ENCODE assay signal across 35 cellular contexts in the genomic region with DNA sequence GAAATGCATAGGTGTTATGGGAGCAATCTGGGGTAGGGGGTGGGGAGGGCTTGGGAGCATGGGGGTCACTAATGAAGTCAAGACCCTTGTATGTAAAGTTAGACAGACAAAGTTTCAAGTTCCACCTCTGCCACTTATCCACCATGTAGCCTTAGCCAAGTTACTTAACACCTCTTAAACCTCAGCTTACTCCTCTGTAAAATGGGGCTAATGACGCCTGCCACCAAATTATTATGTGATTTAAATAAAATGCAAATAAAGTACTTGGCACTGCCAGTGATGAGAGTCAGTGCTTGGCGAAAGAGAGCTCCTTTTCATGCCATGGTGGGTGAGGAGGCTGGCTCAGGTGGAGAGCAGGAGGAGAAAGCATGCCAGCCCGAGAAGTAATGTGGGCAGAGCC. TPM values are rescaled to one million over a fixed set of nuclear protein-coding genes. Genes with fewer than 3 reads are reported as not detected.
DNase-seq lines count a peak whose midpoint lies in the region; ATAC-seq, FAIRE-seq and TF ChIP-seq lines count a peak whose summit lies in the region.
"Had no signal": no experiment of that assay in that cellular context is flagged by ENCODE, and none has a peak within 500 bp of the region (broad histone marks: within the 10 kb centered on the region; RNA-seq: fewer than 3 reads in every experiment).

No MANE protein-coding gene starts in this region.

- H3K23ac ChIP-seq in neuronal stem cell (ENCODE audit: low read depth, low read length, poor library complexity), result no peak overlapping the region

- peak overlapping the region; percentile 74 for H4K8ac ChIP-seq in neuronal stem cell (ENCODE audit: low read depth, low read length)

- peaks cover 5 to 42% of the 10 kb centered on the region in 2 experiments; a peak in 4 of 5 replicates for H3K27me3 ChIP-seq in HepG2 (ENCODE audit: control insufficient read depth in 1 of 2, insufficient read depth in 2 of 2, low read length in 2 of 2)
- no peaks in the 10 kb centered on the region for H3K27me3 ChIP-seq in right lobe of liver
- H3K27me3 ChIP-seq in K562 (ENCODE audit: control insufficient read depth in 2 of 2, insufficient read depth in 2 of 2, low read length in 2 of 2), result peaks cover 8 to 10% of the 10 kb centered on the region in 2 experiments; a peak in 4 of 5 replicates
- peaks cover 0 to 65% (median 9%) of the 10 kb centered on the region in 3 experiments for H3K27me3 ChIP-seq in neuronal stem cell (ENCODE audit: control insufficient read depth in 3 of 3, insufficient read depth in 3 of 3, low read depth in 1 of 3, low read length in 3 of 3)
- no peaks in the 10 kb centered on the region for H3K27me3 ChIP-seq in upper lobe of right lung
- H3K27me3 ChIP-seq: BE2C, BLaER1 had no signal

- FAIRE-seq in HepG2 (lab: Jason Lieb, UNC) (no peak), K562 (lab: Jason Lieb, UNC) (no peak)
- FAIRE-seq: A204.1, A549, D721Med had no signal

- no peaks in the 10 kb centered on the region for H3K79me1 ChIP-seq in neuronal stem cell (ENCODE audit: low read depth, low read length)

- H3K4me2 ChIP-seq in HepG2 (ENCODE audit: low read depth, low read length) (no peak overlapping the region), K562 (ENCODE audit: insufficient read depth, low read length) (no peak overlapping the region), neuronal stem cell (ENCODE audit: insufficient read depth, low read length, poor library complexity, severe bottlenecking) (no peak overlapping the region)
- H3K4me2 ChIP-seq: A549; BLaER1; BLaER1 treated with 17β-estradiol and CSF1 and Interleukin-3, amounts not matched to agents 10 nM and 100 nM had no signal

- H2BK15ac ChIP-seq in neuronal stem cell (ENCODE audit: low read length), result no peak overlapping the region

- H3K9ac ChIP-seq in HepG2 (ENCODE audit: insufficient read depth, low read depth, low read length), result no peak overlapping the region
- no peak overlapping the region for H3K9ac ChIP-seq in K562 (ENCODE audit: insufficient read depth in 1 of 2, low read depth in 2 of 2, low read length in 2 of 2)
- H3K9ac ChIP-seq in neuronal stem cell (ENCODE audit: low read depth, low read length, poor library complexity), result no peak overlapping the region
- H3K9ac ChIP-seq: BLaER1; BLaER1 treated with 17β-estradiol and CSF1 and Interleukin-3, amounts not matched to agents 10 nM and 100 nM had no signal

- H2BK5ac ChIP-seq in neuronal stem cell (ENCODE audit: low read length), result no peak overlapping the region

- H4K20me1 ChIP-seq in HepG2 (ENCODE audit: insufficient read depth, low read length), result peaks cover 3% of the 10 kb centered on the region; the same call in 1 of the 2 replicates
- H4K20me1 ChIP-seq in K562 (replicated peaks; ENCODE audit: control insufficient read depth, insufficient read depth, low read length), result no peaks in the 10 kb centered on the region
- H4K20me1 ChIP-seq: BLaER1 had no signal

- H2AK5ac ChIP-seq in neuronal stem cell (ENCODE audit: low read depth, low read length), result no peak overlapping the region

- intact Hi-C loops in HepG2 (cut with micrococcal nuclease; ENCODE audit: unreplicated experiment) (no loop called here), right lobe of liver (cut with DNase I) (no loop called here), K562 (cut with micrococcal nuclease) (no loop called here), upper lobe of right lung (cut with DNase I) (no loop called here)

- H3K4me1 ChIP-seq in HepG2 (ENCODE audit: insufficient read depth, low read length) (peaks cover 9% of the 10 kb centered on the region), right lobe of liver (peaks cover 0 to 27% (median 9%) of the 10 kb centered on the region in 4 donors), K562 (replicated peaks in 1 of 2; ENCODE audit: control insufficient read depth in 2 of 2, insufficient read depth in 2 of 2, low read length in 2 of 2) (peaks cover 9% of the 10 kb centered on the region in 2 experiments), neuronal stem cell (ENCODE audit: control insufficient read depth in 2 of 2, insufficient read depth in 1 of 2, low read depth in 1 of 2, low read length in 2 of 2) (peaks cover 6 to 7% of the 10 kb centered on the region in 2 donors), upper lobe of right lung (peaks cover 10% of the 10 kb centered on the region)
- H3K4me1 ChIP-seq: BLaER1 had no signal

- no peak overlapping the region for H2BK120ac ChIP-seq in neuronal stem cell (ENCODE audit: low read depth, low read length)

- H3K36me3 ChIP-seq in HepG2 (replicated peaks in 1 of 2; ENCODE audit: control insufficient read depth in 1 of 2, insufficient read depth in 2 of 2, low read length in 2 of 2) (no peaks in the 10 kb centered on the region), right lobe of liver (no peaks in the 10 kb centered on the region), K562 (ENCODE audit: control insufficient read depth, insufficient read depth, low read length) (no peaks in the 10 kb centered on the region), neuronal stem cell (replicated peaks in 1 of 2; ENCODE audit: control insufficient read depth in 2 of 2, insufficient read depth in 2 of 2, low read length in 2 of 2) (no peaks in the 10 kb centered on the region), upper lobe of right lung (no peaks in the 10 kb centered on the region)
- H3K36me3 ChIP-seq: BE2C; BLaER1; BLaER1 treated with 17β-estradiol and CSF1 and Interleukin-3, amounts not matched to agents 10 nM and 100 nM had no signal

- POLR2A ChIA-PET in HepG2 (lab: Yijun Ruan, JAX) (no interaction called here), K562 (lab: Yijun Ruan, JAX) (interaction anchor here (1.1 kb wide), 1 partner anchor 15 kb away, joined by 3 read pairs; no protein-coding TSS in a partner anchor)

- no peaks in the 10 kb centered on the region for H3K79me2 ChIP-seq in HepG2 (ENCODE audit: insufficient read depth, low read length)
- H3K79me2 ChIP-seq in K562 (ENCODE audit: control insufficient read depth, insufficient read depth, low read length), result no peaks in the 10 kb centered on the region

- DNase-seq in HepG2 (ENCODE audit: low spot score) (no peak), right lobe of liver (no peak), K562 (ENCODE audit: extremely low read depth in 1 of 4, low spot score in 3 of 4) (no peak), neuronal stem cell (ENCODE audit: low spot score) (no peak), upper lobe of right lung (peak; percentile 1), cerebellar nuclear complex (lab: John Stamatoyannopoulos, UW) (no peak), kidney tubule cell (ENCODE audit: low spot score) (no peak), NCI-H446 treated with DMSO at 0.1 percent for 48 hours (lab: John Stamatoyannopoulos, UW) (no peak)
- DNase-seq: 8988T; ACHN; AML-193; BE2C; C1 segment of cervical spinal cord; Caco-2; Calu3; CD4-positive, alpha-beta memory T cell; CD4-positive, alpha-beta T cell; CD4-positive, CD25-positive, alpha-beta regulatory T cell; CD8-positive, alpha-beta memory T cell; CD8-positive, alpha-beta T cell; COR-L47; DMS 273 treated with DMSO at 0.1 percent for 48 hours; DMS153; DMS53; DMS79; DMS79 treated with DMSO at 0.1 percent for 48 hours; DND-41; EL had no signal

- no peak overlapping the region for H3K14ac ChIP-seq in neuronal stem cell (ENCODE audit: low read length)

- H2BK12ac ChIP-seq in neuronal stem cell (ENCODE audit: low read length), result no peak overlapping the region

- CTCF ChIA-PET in HepG2 (lab: Yijun Ruan, JAX; ENCODE audit: low intra/inter-chr PET ratio, low total read pairs), result no interaction called here
- CTCF ChIA-PET in K562 (lab: Yijun Ruan, JAX; ENCODE audit: low intra/inter-chr PET ratio), result no interaction called here

- ATAC-seq in HepG2, result no peak
- ATAC-seq in right lobe of liver, result no peak
- no peak for ATAC-seq in K562
- no peak for ATAC-seq in upper lobe of right lung
- ATAC-seq: A549; CD8-positive, alpha-beta T cell had no signal

- no peaks in the 10 kb centered on the region for H3K9me1 ChIP-seq in K562 (ENCODE audit: control insufficient read depth, insufficient read depth, low read length)

- H3K4ac ChIP-seq in neuronal stem cell (ENCODE audit: low read length), result no peak overlapping the region

- H4K91ac ChIP-seq in neuronal stem cell (ENCODE audit: low read depth, low read length, poor library complexity), result no peak overlapping the region

- H3K9me3 ChIP-seq in HepG2 (ENCODE audit: low read length) (no peaks in the 10 kb centered on the region), right lobe of liver (no peaks in the 10 kb centered on the region), K562 (replicated peaks; ENCODE audit: control insufficient read depth, insufficient read depth, low read depth, low read length) (no peaks in the 10 kb centered on the region), neuronal stem cell (replicated peaks in 1 of 2; ENCODE audit: control insufficient read depth in 2 of 2, insufficient read depth in 1 of 2, low read depth in 1 of 2, low read length in 2 of 2) (no peaks in the 10 kb centered on the region), upper lobe of right lung (no peaks in the 10 kb centered on the region)
- H3K9me3 ChIP-seq: A549, BE2C, BLaER1, Caco-2 had no signal

- BruUV-seq in HepG2 (replicated peaks; lab: Mats Ljungman, UMichigan) (no TSS peak), K562 (replicated peaks; lab: Mats Ljungman, UMichigan) (no TSS peak)

- TF ChIP-seq EP300 in HepG2 (IDR thresholded peaks at IDR 0.05; ENCODE audit: low read depth in 2 of 2, low read length in 2 of 2) (no peak), HepG2 (CRISPR knock-in tag; IDR thresholded peaks at IDR 0.05; ENCODE audit: borderline replicate concordance) (no peak), K562 (IDR thresholded peaks at IDR 0.05; ENCODE audit: low read length) (no peak)

- TF ChIP-seq RAD21 in HepG2 (CRISPR knock-in tag; IDR thresholded peaks at IDR 0.05), result no peak
- TF ChIP-seq RAD21 in K562 (CRISPR knock-in tag; conservative IDR thresholded peaks at IDR 0.05 in 1 of 2, IDR thresholded peaks at IDR 0.05 in 1 of 2), result no peak

- H3K27ac ChIP-seq in HepG2 (ENCODE audit: extremely low read length, insufficient read depth, low read length), result no peak overlapping the region
- H3K27ac ChIP-seq in right lobe of liver, result no peak overlapping the region
- no peak overlapping the region for H3K27ac ChIP-seq in K562 (ENCODE audit: extremely low read depth, low read depth, low read length)
- H3K27ac ChIP-seq in neuronal stem cell (replicated peaks; ENCODE audit: low read length), result no peak overlapping the region
- H3K27ac ChIP-seq in upper lobe of right lung, result no peak overlapping the region
- H3K27ac ChIP-seq: 22Rv1; A549; BLaER1; BLaER1 treated with 17β-estradiol and CSF1 and Interleukin-3, amounts not matched to agents 10 nM and 100 nM; C4-2B had no signal

- H3K4me3 ChIP-seq in HepG2 (replicated peaks in 1 of 3; ENCODE audit: insufficient read depth in 1 of 3, low read depth in 2 of 3, low read length in 3 of 3) (no peak overlapping the region), right lobe of liver (no peak overlapping the region), K562 (no peak overlapping the region), neuronal stem cell (ENCODE audit: low read length in 2 of 2) (no peak overlapping the region), upper lobe of right lung (no peak overlapping the region)
- H3K4me3 ChIP-seq: A549; BLaER1; BLaER1 treated with 17β-estradiol and CSF1 and Interleukin-3, amounts not matched to agents 10 nM and 100 nM had no signal

- in situ Hi-C loops in HepG2 (cut with HindIII; ENCODE audit: extremely low pct_ligation_motif_present, low pct_unique_long_range_greater_than_20kb), result no loop called here
- in situ Hi-C loops in K562 (cut with MboI), result no loop called here

- TF ChIP-seq CTCF in HepG2 (CRISPR knock-in tag; IDR thresholded peaks at IDR 0.05) (no peak), right lobe of liver (IDR thresholded peaks at IDR 0.05) (no peak), K562 (IDR thresholded peaks at IDR 0.05 in 2 of 3, conservative IDR thresholded peaks at IDR 0.05 in 1 of 3; ENCODE audit: insufficient read depth in 2 of 3, low read depth in 1 of 3, low read length in 3 of 3) (no peak), upper lobe of right lung (IDR thresholded peaks at IDR 0.05) (no peak)

- H2AFZ ChIP-seq in HepG2 (ENCODE audit: low read length) (no peak overlapping the region), K562 (ENCODE audit: low read depth, low read length) (no peak overlapping the region), neuronal stem cell (ENCODE audit: low read length) (no peak overlapping the region)

- H3K18ac ChIP-seq in neuronal stem cell (ENCODE audit: low read length), result no peak overlapping the region

- 39% methylated on average over 3 of the region's 3 CpGs for WGBS in HepG2 (ENCODE audit: low lambda C conversion rate)
- 67% methylated on average over 3 of the region's 3 CpGs for WGBS in right lobe of liver (ENCODE audit: insufficient coverage, low coverage, low lambda C conversion rate, missing lambda C conversion rate)
- 0% methylated on average over 3 of the region's 3 CpGs for WGBS in K562 (ENCODE audit: insufficient coverage, low coverage, missing lambda C conversion rate)
- WGBS in neuronal stem cell (ENCODE audit: extremely low coverage in 2 of 2, insufficient read length in 2 of 2, insufficient replicate concordance in 1 of 2), 2 donors, result no CpG with 5 or more reads among the region's 3 CpGs

- TF ChIP-seq POLR2A in HepG2 (IDR thresholded peaks at IDR 0.05; ENCODE audit: insufficient read depth in 1 of 2, low read depth in 2 of 2, low read length in 2 of 2) (no peak), right lobe of liver (IDR thresholded peaks at IDR 0.05) (no peak), K562 (conservative IDR thresholded peaks at IDR 0.05) (no peak)

RNA-seq across cellular contexts. Expression of a gene that starts 18.6 kb away (rescaled TPM):
- total RNA-seq in HepG2 (2016; rRNA removed; fragmentation: Illumina TruSeq; extraction: Trizol) (11.9 TPM in 2 replicates), right lobe of liver (10 to 100 TPM in 5 of 6 experiments, 1 to 10 TPM in 1; 8.9 to 38.2 (median 21.2) TPM), K562 (2014; rRNA removed) (26.9 and 31.6 TPM in 2 replicates), K562 (2014; rRNA removed; fragmentation: Illumina TruSeq; extraction: Trizol) (13.4 and 14.2 TPM in 2 replicates), K562 (2015; rRNA removed; fragmentation: Illumina TruSeq; extraction: Trizol) (14.1 and 14.3 TPM in 2 replicates), K562 (2021) (78.3 and 84.2 TPM in 2 replicates), upper lobe of right lung (58.8 TPM)
- 4.3 and 4.6 TPM in 2 replicates for total RNA-seq in HepG2 (2016; cell fraction: cytosol; rRNA removed; fragmentation: Illumina TruSeq; extraction: Trizol; ENCODE audit: low read depth)
- 11.3 and 13.4 TPM in 2 replicates for total RNA-seq in HepG2 (2016; cell fraction: insoluble cytoplasmic fraction; rRNA removed; fragmentation: Illumina TruSeq; extraction: Trizol)
- 6.8 and 8.2 TPM in 2 replicates for total RNA-seq in HepG2 (2016; cell fraction: membrane; rRNA removed; fragmentation: Illumina TruSeq; extraction: Trizol)
- 17.8 and 18.8 TPM in 2 replicates for total RNA-seq in HepG2 (2016; cell fraction: nucleus; rRNA removed; fragmentation: Illumina TruSeq; extraction: Trizol)
- polyA plus RNA-seq in HepG2 (2011; rRNA removed) (10.8 and 13.8 TPM in 2 replicates), K562 (2011; rRNA removed) (6.4 and 14.8 TPM in 2 replicates), K562 (2014; fragmentation: Illumina TruSeq; extraction: Trizol) (14.4 and 30.2 TPM in 2 replicates), K562 (2014; fragmentation: Nextera tagmentation; extraction: Ambion mirVana) (1 to 10 TPM; 1.5 to 2.3 TPM), K562 (2014; rRNA removed) (21.1 and 25.2 TPM in 2 replicates)
- 7.1 and 8.6 TPM in 2 replicates for polyA plus RNA-seq in HepG2 (2011; cell fraction: cytosol; rRNA removed)
- 48.8 and 69.4 TPM in 2 replicates for polyA plus RNA-seq in HepG2 (2011; cell fraction: nucleus; rRNA removed)
- 21.9 and 27.0 TPM in 2 replicates for polyA plus RNA-seq in HepG2 (2012)
- polyA plus RNA-seq in HepG2 (2016; cell fraction: cytosol; fragmentation: Illumina TruSeq; extraction: Trizol; ENCODE audit: low read depth), result 0.89 and 1.1 TPM in 2 replicates
- polyA plus RNA-seq in HepG2 (2016; cell fraction: insoluble cytoplasmic fraction; fragmentation: Illumina TruSeq; extraction: Trizol; ENCODE audit: low read depth), result 11.5 and 15.8 TPM in 2 replicates
- 2.4 and 4.2 TPM in 2 replicates for polyA plus RNA-seq in HepG2 (2016; cell fraction: membrane; fragmentation: Illumina TruSeq; extraction: Trizol; ENCODE audit: low read depth)
- 22.7 and 23.0 TPM in 2 replicates for polyA plus RNA-seq in HepG2 (2016; cell fraction: nucleus; fragmentation: Illumina TruSeq; extraction: Trizol; ENCODE audit: insufficient read depth, low read depth)
- polyA minus RNA-seq in HepG2 (2011; rRNA and poly(A)+ RNA removed; ENCODE audit: low replicate concordance), result 51.1 and 121 TPM in 2 replicates
- 16.1 and 16.6 TPM in 2 replicates for polyA minus RNA-seq in HepG2 (2011; cell fraction: cytosol; rRNA and poly(A)+ RNA removed)
- polyA minus RNA-seq in HepG2 (2011; cell fraction: nucleus; rRNA and poly(A)+ RNA removed), result 57.1 and 60.3 TPM in 2 replicates
- 47.5 and 98.2 TPM in 2 replicates for total RNA-seq in K562 (2011; cell fraction: chromatin; rRNA removed; ENCODE audit: low replicate concordance)
- 56.7 and 69.2 TPM in 2 replicates for total RNA-seq in K562 (2011; cell fraction: nucleolus; rRNA removed)
- 49.1 and 56.6 TPM in 2 replicates for total RNA-seq in K562 (2011; cell fraction: nucleoplasm; rRNA removed)
- 8.4 and 9.7 TPM in 2 replicates for polyA plus RNA-seq in K562 (2011; cell fraction: cytosol; rRNA removed)
- 34.5 and 47.6 TPM in 2 replicates for polyA plus RNA-seq in K562 (2011; cell fraction: nucleus; rRNA removed)
- 33.7 and 52.9 TPM in 2 replicates for polyA plus RNA-seq in K562 (2012)
- polyA minus RNA-seq in K562 (2011; rRNA and poly(A)+ RNA removed), result 32.3 and 47.1 TPM in 2 replicates
- polyA minus RNA-seq in K562 (2011; cell fraction: cytosol; rRNA and poly(A)+ RNA removed), result 34.6 and 56.1 TPM in 2 replicates
- 45.1 and 56.8 TPM in 2 replicates for polyA minus RNA-seq in K562 (2011; cell fraction: nucleus; rRNA and poly(A)+ RNA removed)
- 27.4 TPM for polyA plus RNA-seq in neuronal stem cell (2013, experiment 1 of 2)
- 29.0 TPM for polyA plus RNA-seq in neuronal stem cell (2013, experiment 2 of 2)
